In the genomic region with DNA sequence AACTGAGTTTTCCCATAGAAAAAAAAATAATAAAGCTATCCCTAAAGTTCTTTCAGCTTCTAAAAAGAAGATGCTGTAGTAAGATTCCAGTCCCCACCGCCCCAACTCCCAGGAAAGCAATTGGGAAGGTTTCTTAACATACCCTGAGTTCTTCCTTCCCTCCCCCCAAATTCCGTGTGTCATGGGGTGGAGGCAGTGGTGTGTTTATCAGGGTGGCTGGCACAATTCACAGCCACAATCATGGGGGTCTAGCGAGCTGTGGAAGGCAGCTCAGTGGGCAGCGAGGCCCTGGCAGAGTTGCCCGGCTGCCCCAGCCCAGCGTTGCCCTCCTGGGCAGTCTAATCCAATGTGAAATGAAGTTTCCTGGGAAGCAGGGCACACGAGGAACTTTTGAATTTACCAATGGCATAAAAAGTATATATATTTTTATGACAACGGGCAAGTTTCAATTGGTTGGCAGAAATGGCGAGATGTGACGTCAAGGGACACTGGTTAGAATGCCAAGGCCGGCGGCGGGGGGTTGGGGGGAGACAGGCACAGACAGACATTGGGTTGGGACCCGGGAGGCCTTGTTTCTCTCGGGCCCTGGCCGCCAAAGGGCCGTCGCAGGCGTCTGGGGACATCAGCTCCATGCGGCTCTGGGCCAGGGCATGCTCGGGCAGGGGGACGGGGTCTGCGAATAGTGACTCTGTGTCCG, we compare ENCODE assay signal across 7 cellular contexts.
A peak's percentile ranks its signal among the peaks of the same experiment; 100 is the strongest.
DNase-seq lines count a peak whose midpoint lies in the region; TF ChIP-seq lines count a peak whose summit lies in the region.

No MANE protein-coding gene starts in this region.

- no peaks in the 10 kb centered on the region for H3K36me3 ChIP-seq in endocrine pancreas (ENCODE audit: control insufficient read depth, insufficient read depth, low read length)
- H3K36me3 ChIP-seq in mesenchymal stem cell (ENCODE audit: control insufficient read depth in 1 of 2, insufficient read depth in 2 of 2, low read depth in 1 of 2, low read length in 2 of 2): peaks cover 9 to 21% of the 10 kb centered on the region in 2 experiments

- peak overlapping the region; percentile 74 for H3K4me2 ChIP-seq in mesenchymal stem cell (ENCODE audit: low read length, poor library complexity, severe bottlenecking)

- H3K14ac ChIP-seq in mesenchymal stem cell (ENCODE audit: low read length in 2 of 2): no peak overlapping the region

- no peak overlapping the region for H2BK120ac ChIP-seq in mesenchymal stem cell (ENCODE audit: low read depth, low read length)

- H2AFZ ChIP-seq in mesenchymal stem cell (ENCODE audit: low read depth, low read length): no peak overlapping the region

- TF ChIP-seq CTCF in GM12875 (IDR thresholded peaks at IDR 0.05; ENCODE audit: borderline replicate concordance, insufficient read depth, low read depth, low read length): no peak

- peak overlapping the region; percentile 100 for H3K27ac ChIP-seq in mesenchymal stem cell (ENCODE audit: low read length, poor library complexity, severe bottlenecking)

- H3K23ac ChIP-seq in mesenchymal stem cell (ENCODE audit: low read length in 2 of 2): no peak overlapping the region

- peaks cover 6% of the 10 kb centered on the region for H3K79me1 ChIP-seq in mesenchymal stem cell (replicated peaks; ENCODE audit: low read length, poor library complexity, severe bottlenecking)

- 47% methylated on average over 22 of the region's 24 CpGs for WGBS in mesenchymal stem cell

- peak; percentile 46 to 96 (median 88) for DNase-seq in NCI-H1417 (lab: John Stamatoyannopoulos, UW)
- peak; percentile 87 for DNase-seq in UCSD-AML1 (lab: John Stamatoyannopoulos, UW; ENCODE audit: unreplicated experiment)
- peak; percentile 28 for DNase-seq in mesenchymal stem cell
- peak; percentile 89 for DNase-seq in stromal cell of bone marrow (ENCODE audit: low read depth)
- no peak for DNase-seq in middle frontal gyrus (ENCODE audit: extremely low spot score, low spot score)

- H2BK15ac ChIP-seq in mesenchymal stem cell (ENCODE audit: low read depth, poor library complexity, severe bottlenecking): no peak overlapping the region

- H3K9me3 ChIP-seq in endocrine pancreas (ENCODE audit: control insufficient read depth, low read length) (no peaks in the 10 kb centered on the region), mesenchymal stem cell (ENCODE audit: control insufficient read depth, low read length) (no peaks in the 10 kb centered on the region)

- H3K4me1 ChIP-seq in endocrine pancreas (ENCODE audit: control insufficient read depth, insufficient read depth, low read length) (peaks cover 4% of the 10 kb centered on the region), mesenchymal stem cell (ENCODE audit: control insufficient read depth, insufficient read depth, low read depth, low read length) (peaks cover 17% of the 10 kb centered on the region)

- peak overlapping the region; percentile 75 for H3K9ac ChIP-seq in endocrine pancreas (ENCODE audit: control insufficient read depth, insufficient read depth, low read length)
- H3K9ac ChIP-seq in mesenchymal stem cell (ENCODE audit: low read length): peak overlapping the region; percentile 96

- peak overlapping the region; percentile 97 for H2BK5ac ChIP-seq in mesenchymal stem cell (ENCODE audit: low read depth, low read length, poor library complexity, severe bottlenecking)

- peak overlapping the region; percentile 97 for H2AK5ac ChIP-seq in mesenchymal stem cell (ENCODE audit: low read length, severe bottlenecking)

- no peak overlapping the region for H4K91ac ChIP-seq in mesenchymal stem cell (ENCODE audit: low read length)

- H2BK12ac ChIP-seq in mesenchymal stem cell (ENCODE audit: low read length in 2 of 2): no peak overlapping the region

- peak overlapping the region; percentile 93 for H4K8ac ChIP-seq in mesenchymal stem cell (ENCODE audit: low read length)

- peak overlapping the region in 1 of 2 experiments; percentile 79 for H3K18ac ChIP-seq in mesenchymal stem cell (ENCODE audit: low read depth in 1 of 2, low read length in 2 of 2)

- no peaks in the 10 kb centered on the region for H3K27me3 ChIP-seq in endocrine pancreas (ENCODE audit: control insufficient read depth, insufficient read depth, low read length)
- H3K27me3 ChIP-seq in mesenchymal stem cell (ENCODE audit: control insufficient read depth in 1 of 2, insufficient read depth in 1 of 2, low read length in 2 of 2): no peaks in the 10 kb centered on the region

- peak overlapping the region; percentile 96 for H3K4me3 ChIP-seq in GM12875 (ENCODE audit: low read depth, low read length)
- peak overlapping the region; percentile 55 for H3K4me3 ChIP-seq in endocrine pancreas (ENCODE audit: control insufficient read depth, insufficient read depth, low read length)
- peak overlapping the region; percentile 80 to 97 for H3K4me3 ChIP-seq in mesenchymal stem cell (ENCODE audit: insufficient read depth in 1 of 2, low read depth in 1 of 2, low read length in 2 of 2)

- H3K4ac ChIP-seq in mesenchymal stem cell (ENCODE audit: low read depth in 1 of 2, low read length in 2 of 2): peak overlapping the region in 1 of 2 experiments; percentile 35
